26 cellular contexts compared by ENCODE assay signal in genomic region chr22:41573677-41574264, GRCh38. TPM values are rescaled to one million over a fixed set of nuclear protein-coding genes. Genes with fewer than 3 reads are reported as not detected.
"Had no signal": no experiment of that assay in that cellular context is flagged by ENCODE, and none has a peak within 500 bp of the region (broad histone marks: within the 10 kb centered on the region; RNA-seq: fewer than 3 reads in every experiment).

No MANE protein-coding gene starts in this region.

- H3K27me3 ChIP-seq: breast epithelium, esophagus squamous epithelium, gastrocnemius medialis, stomach, thyroid gland, upper lobe of right lung had no signal

- H3K79me2 ChIP-seq: parathyroid adenoma had no signal

- H3K27ac ChIP-seq: gastrocnemius medialis, parathyroid adenoma, psoas muscle, thyroid gland had no signal

- H2AFZ ChIP-seq: parathyroid adenoma had no signal

- H3K9me3 ChIP-seq: breast epithelium, esophagus squamous epithelium, gastrocnemius medialis, psoas muscle, stomach, thyroid gland, upper lobe of right lung had no signal

- H3K4me3 ChIP-seq: breast epithelium, esophagus squamous epithelium, gastrocnemius medialis, psoas muscle, smooth muscle cell, stomach, thyroid gland, upper lobe of right lung had no signal

- H3K36me3 ChIP-seq: breast epithelium, gastrocnemius medialis had no signal

- H3K4me1 ChIP-seq: breast epithelium, gastrocnemius medialis, psoas muscle, thyroid gland, upper lobe of right lung had no signal

- H3K9ac ChIP-seq: parathyroid adenoma had no signal

- DNase-seq: activated CD4-positive, alpha-beta memory T cell treated with anti-CD3 and anti-CD28 coated beads, Interleukin-2, amount 10 ng/mL, durations not matched to agents 7 days and 5 days; activated CD4-positive, alpha-beta T cell treated with anti-CD3 and anti-CD28 coated beads, Interleukin-2, amount 10 ng/mL, durations not matched to agents 24 days and 14 days; activated CD4-positive, CD25-positive, alpha-beta regulatory T cell treated with anti-CD3 and anti-CD28 coated beads, Interleukin-2, amount 50 U/mL, for 72 hours; activated gamma-delta T cell treated with Interleukin-2 at 50 U/mL for 16 hours; activated naive CD4-positive, alpha-beta T cell treated with anti-CD3 and anti-CD28 coated beads, Interleukin-2, amount 50 U/mL, for 16 hours; activated T-cell treated with anti-CD3 and anti-CD28 coated beads, Interleukin-2, amount 50 U/mL, for 4 hours; amygdala; esophagus squamous epithelium; gastrocnemius medialis; glutamatergic neuron; islet precursor cell; mammary epithelial cell; midbrain; naive thymus-derived CD4-positive, alpha-beta T cell; nucleus accumbens; psoas muscle; stimulated activated CD4-positive, alpha-beta T cell treated with anti-CD3 and anti-CD28 coated beads, Interleukin-1b, Interleukin-23, amount 100 ng/mL, for 48 hours; stimulated activated naive B cell treated with anti-CD40 and anti-IgM and Interleukin-4, amounts not matched to agents 10 μg/mL and 1 μg/mL and 100 μg/mL, for 72 hours; stomach; T-helper 2 cell; thyroid gland; upper lobe of right lung had no signal

- ATAC-seq: activated T-cell treated with anti-CD3 and anti-CD28 coated beads, Interleukin-2, amount 50 U/mL, for 4 hours; activated T-helper 17 cell treated with anti-CD3 and anti-CD28 coated beads, Interleukin-2, amount 50 U/mL, for 72 hours; gastrocnemius medialis; naive thymus-derived CD4-positive, alpha-beta T cell; stimulated activated naive B cell treated with anti-CD40 and anti-IgM and Interleukin-4, amounts not matched to agents 10 μg/mL and 1 μg/mL and 100 μg/mL, for 72 hours had no signal

- H3K4me2 ChIP-seq: smooth muscle cell had no signal

RNA-seq across cellular contexts. Expression of gene CSDC2, which starts 13.0 kb away (rescaled TPM):
- total RNA-seq: activated CD4-positive, alpha-beta memory T cell treated with anti-CD3 and anti-CD28 coated beads, Interleukin-2, amount 10 ng/mL, durations not matched to agents 7 days and 5 days; activated CD4-positive, alpha-beta T cell treated with anti-CD3 and anti-CD28 coated beads, Interleukin-2, amount 10 ng/mL, durations not matched to agents 24 days and 14 days; activated T-helper 17 cell treated with anti-CD3 and anti-CD28 coated beads, Interleukin-2, amount 50 U/mL, for 72 hours; naive thymus-derived CD4-positive, alpha-beta T cell had no signal
- polyA plus RNA-seq: mammary epithelial cell; naive thymus-derived CD4-positive, alpha-beta T cell had no signal
